In genomic region chr9:125125523-125125922, GRCh38 we compare ENCODE assay signal across 10 cellular contexts. TPM values are rescaled to one million over a fixed set of nuclear protein-coding genes. Genes with fewer than 3 reads are reported as not detected.
DNase-seq lines count a peak whose midpoint lies in the region; ATAC-seq and TF ChIP-seq lines count a peak whose summit lies in the region.
"Had no signal": no experiment of that assay in that cellular context is flagged by ENCODE, and none has a peak within 500 bp of the region (broad histone marks: within the 10 kb centered on the region; RNA-seq: fewer than 3 reads in every experiment).

No MANE protein-coding gene starts in this region.

- peaks cover 29 to 62% (median 38%) of the 10 kb centered on the region in 10 experiments for H3K4me1 ChIP-seq in BLaER1 treated with 17β-estradiol and CSF1 and Interleukin-3, amounts not matched to agents 10 nM and 100 nM
- H3K4me1 ChIP-seq in osteoblast (ENCODE audit: insufficient read depth, low read length) = peaks cover 20% of the 10 kb centered on the region

- DNase-seq in M059J (ENCODE audit: low read depth) = peak; percentile 55
- DNase-seq in osteoblast (ENCODE audit: insufficient read length, low spot score, missing footprints) = no peak
- DNase-seq in NCI-H1048 (lab: John Stamatoyannopoulos, UW) = no peak
- DNase-seq in WERI-Rb-1 = no peak
- DNase-seq: H7, NCI-H82 had no signal

- H3K27me3 Mint-ChIP-seq in brain = no peaks in the 10 kb centered on the region

- H3K4me1 Mint-ChIP-seq in brain = peaks cover 32% of the 10 kb centered on the region

- H3K27me3 ChIP-seq in BLaER1 treated with 17β-estradiol and CSF1 and Interleukin-3, amounts not matched to agents 10 nM and 100 nM = no peaks in the 10 kb centered on the region
- H3K27me3 ChIP-seq in osteoblast (ENCODE audit: insufficient read depth, low read length) = no peaks in the 10 kb centered on the region
- H3K27me3 ChIP-seq in WERI-Rb-1 (ENCODE audit: insufficient read depth, low read depth, severe bottlenecking) = no peaks in the 10 kb centered on the region

- peaks cover 0 to 9% (median 0%) of the 10 kb centered on the region in 11 experiments; a peak in 4 of 22 replicates for H3K9me3 ChIP-seq in BLaER1 treated with 17β-estradiol and CSF1 and Interleukin-3, amounts not matched to agents 10 nM and 100 nM (replicated peaks in 1 of 11)
- H3K9me3 ChIP-seq in osteoblast (ENCODE audit: low read depth, low read length) = no peaks in the 10 kb centered on the region
- no peaks in the 10 kb centered on the region for H3K9me3 ChIP-seq in WERI-Rb-1 (ENCODE audit: severe bottlenecking)

- no peaks in the 10 kb centered on the region for H3K9me3 Mint-ChIP-seq in brain

- ATAC-seq in HG02884 (IDR thresholded peaks at IDR 0.05; ENCODE audit: unreplicated experiment) (no peak), GM19035 (IDR thresholded peaks at IDR 0.05; ENCODE audit: unreplicated experiment) (no peak)

- H3K27ac Mint-ChIP-seq in brain = peak overlapping the region in 4 of 5 experiments; percentile 64 to 97 (median 96)

- no peak overlapping the region for H3K9ac ChIP-seq in BLaER1 treated with 17β-estradiol and CSF1 and Interleukin-3, amounts not matched to agents 10 nM and 100 nM

- peak overlapping the region in 6 of 11 experiments; percentile 11 to 67 (median 36); a peak in 9 of 22 replicates for H3K27ac ChIP-seq in BLaER1 treated with 17β-estradiol and CSF1 and Interleukin-3, amounts not matched to agents 10 nM and 100 nM
- H3K27ac ChIP-seq in osteoblast (ENCODE audit: low read depth, low read length) (peak overlapping the region; percentile 39), WERI-Rb-1 (no peak overlapping the region)

- H3K4me2 ChIP-seq in BLaER1 treated with 17β-estradiol and CSF1 and Interleukin-3, amounts not matched to agents 10 nM and 100 nM = peak overlapping the region; percentile 13 to 66 (median 53); a peak in 21 of 22 replicates
- peak overlapping the region; percentile 74 for H3K4me2 ChIP-seq in osteoblast (ENCODE audit: insufficient read depth, low read length)

- H3K79me2 ChIP-seq in osteoblast (ENCODE audit: insufficient read depth, low read length) = peaks cover 9% of the 10 kb centered on the region

- H2AFZ ChIP-seq in osteoblast (ENCODE audit: low read length) = no peak overlapping the region

- H3K4me3 ChIP-seq in BLaER1 treated with 17β-estradiol and CSF1 and Interleukin-3, amounts not matched to agents 10 nM and 100 nM = no peak overlapping the region
- H3K4me3 ChIP-seq in osteoblast (ENCODE audit: insufficient read depth, low read length) = peak overlapping the region; percentile 0
- H3K4me3 ChIP-seq in WERI-Rb-1 (ENCODE audit: low read depth, low read length) = no peak overlapping the region

- H3K36me3 ChIP-seq in BLaER1 treated with 17β-estradiol and CSF1 and Interleukin-3, amounts not matched to agents 10 nM and 100 nM = peaks cover 0 to 17% (median 0%) of the 10 kb centered on the region in 11 experiments; a peak in 1 of 22 replicates
- H3K36me3 ChIP-seq in osteoblast (ENCODE audit: insufficient read depth, low read length) = no peaks in the 10 kb centered on the region
- H3K36me3 ChIP-seq in WERI-Rb-1 = peaks cover 3% of the 10 kb centered on the region

- H3K4me3 Mint-ChIP-seq in brain = peak overlapping the region in 2 of 5 experiments; percentile 30 to 47

- TF ChIP-seq CTCF in brain (conservative IDR thresholded peaks at IDR 0.05) (no peak), osteoblast (IDR thresholded peaks at IDR 0.05; ENCODE audit: extremely low read depth, low read depth, low read length) (no peak), WERI-Rb-1 (IDR thresholded peaks at IDR 0.05; ENCODE audit: low read depth, low read length) (no peak)

- H3K36me3 Mint-ChIP-seq in brain = peaks cover 23% of the 10 kb centered on the region

- no peaks in the 10 kb centered on the region for H4K20me1 ChIP-seq in BLaER1 treated with 17β-estradiol and CSF1 and Interleukin-3, amounts not matched to agents 10 nM and 100 nM
- H4K20me1 ChIP-seq in osteoblast (ENCODE audit: insufficient read depth, low read length) = no peaks in the 10 kb centered on the region

RNA-seq across cellular contexts. Expression of gene SCAI, which starts 17.8 kb away (rescaled TPM):
- total RNA-seq in M059J (2014; rRNA removed; shearing (Covaris generic)) = 1.1 and 3.0 TPM in 2 replicates
- 2.8 TPM for polyA plus RNA-seq in brain (ENCODE audit: insufficient read depth, low read depth, low replicate concordance)
- total RNA-seq in osteoblast = 11.2 and 15.0 TPM in 2 replicates
